Comparison of ENCODE assay signal across 1 cellular context in the genomic region with DNA sequence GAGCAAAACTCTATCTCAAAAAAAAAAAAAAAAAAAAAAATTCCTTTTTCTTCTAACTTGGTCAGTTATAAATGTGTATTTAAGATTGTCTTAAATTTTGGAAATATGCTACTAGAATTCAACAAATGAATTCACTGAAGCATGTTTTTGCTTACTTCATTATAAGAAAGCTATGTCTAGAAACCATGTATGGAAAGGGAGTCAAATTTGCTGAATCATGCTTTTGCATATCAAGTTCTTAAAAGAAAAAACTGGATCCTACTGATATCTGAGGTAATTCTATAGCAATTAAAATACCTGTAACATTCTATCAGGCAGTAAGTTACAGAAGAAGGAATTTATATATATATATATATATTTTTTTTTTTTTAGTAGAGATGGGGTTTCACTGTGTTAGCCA.
TF ChIP-seq lines count a peak whose summit lies in the region.

No MANE protein-coding gene starts in this region.

TF ChIP-seq in H1, 55 proteins besides CTCF, POLR2A, EP300 and RAD21:
- TF ChIP-seq MAFK (IDR thresholded peaks at IDR 0.05; ENCODE audit: low read depth, low read length) (peak; percentile 69), BACH1 (IDR thresholded peaks at IDR 0.05; ENCODE audit: low read length) (peak; percentile 55; the same call in 1 of the 2 replicates), CREB1 (IDR thresholded peaks at IDR 0.05) (no peak)
